In the genomic region with DNA sequence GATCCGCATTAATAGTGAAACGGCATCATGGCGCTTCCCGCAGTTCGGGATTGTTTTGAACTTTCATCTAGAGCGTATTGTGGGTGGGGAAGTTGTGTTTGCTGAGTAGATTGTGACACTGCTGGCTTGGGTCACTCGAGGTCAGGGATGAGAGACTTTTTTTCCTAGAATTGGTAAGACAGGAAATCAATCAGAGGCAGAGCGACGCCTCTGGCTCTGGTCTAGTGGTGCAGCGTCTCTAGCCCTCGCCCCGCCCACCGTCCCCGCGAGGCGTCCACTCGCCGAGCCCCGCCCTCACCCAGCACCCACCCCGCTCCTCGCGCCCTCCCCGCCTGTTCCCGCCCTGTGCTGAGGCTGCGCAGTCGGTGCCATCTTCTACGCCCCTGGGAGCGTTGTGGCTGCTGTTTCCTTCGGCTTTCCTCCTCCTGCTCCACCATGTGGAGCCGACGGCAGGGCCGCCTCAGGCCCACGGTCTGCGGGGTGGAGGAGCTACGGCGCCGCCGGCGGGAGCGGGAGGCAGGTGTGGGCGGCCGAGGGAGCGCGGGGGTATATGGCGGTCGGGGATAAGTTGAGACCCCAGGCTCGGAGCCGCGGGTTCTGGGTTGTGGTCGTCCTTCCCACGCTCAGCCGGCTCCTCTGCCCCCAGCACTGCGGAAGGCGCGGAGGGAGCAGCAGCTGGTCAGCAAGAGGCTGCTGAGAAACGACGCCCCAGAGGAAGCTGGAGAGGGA, we compare ENCODE assay signal across 8 cellular contexts. TPM values are rescaled to one million over a fixed set of nuclear protein-coding genes. Genes with fewer than 3 reads are reported as not detected.
A peak's percentile ranks its signal among the peaks of the same experiment; 100 is the strongest.
DNase-seq lines count a peak whose midpoint lies in the region; ATAC-seq, FAIRE-seq and TF ChIP-seq lines count a peak whose summit lies in the region.

A gene (plus strand): TSS at position 359 of the 729 bp plus-strand sequence. CDS start 77 bp downstream, at position 436.

- FAIRE-seq in kidney (lab: Jason Lieb, UNC) = no peak

- DNase-seq in AG10803 (ENCODE audit: low read depth) = peak; percentile 94
- DNase-seq in NCI-H446 (lab: John Stamatoyannopoulos, UW) = peak; percentile 78 to 94
- DNase-seq in cerebellar cortex (ENCODE audit: low spot score) = peak; percentile 96
- peak; percentile 99 for DNase-seq in kidney
- DNase-seq in stimulated activated CD4-positive, alpha-beta T cell treated with anti-CD3 and anti-CD28 coated beads, Interleukin-15, amount 100 ng/mL, for 24 hours = peak; percentile 99

- H3K9me3 ChIP-seq in kidney (ENCODE audit: control insufficient read depth in 1 of 2, low read length in 2 of 2) = no peaks in the 10 kb centered on the region

- H3K36me3 ChIP-seq in kidney (ENCODE audit: control insufficient read depth in 1 of 2, insufficient read depth in 2 of 2, low read length in 2 of 2) = peaks cover 7 to 9% of the 10 kb centered on the region in 2 donors

- intact Hi-C loops in kidney (cut with DNase I) = no loop called here

- peak; percentile 96 for ATAC-seq in GM19025 (IDR thresholded peaks at IDR 0.05; ENCODE audit: low read depth, unreplicated experiment)
- peak; percentile 94 for ATAC-seq in HG03342 (IDR thresholded peaks at IDR 0.05; ENCODE audit: unreplicated experiment)
- peak; percentile 92 to 93 for ATAC-seq in activated CD4-positive, CD25-positive, alpha-beta regulatory T cell treated with anti-CD3 and anti-CD28 coated beads, Interleukin-2, amount 50 U/mL, for 24 hours

- TF ChIP-seq CTCF in AG10803 (conservative IDR thresholded peaks at IDR 0.05; ENCODE audit: low read length) (peak; percentile 58), kidney (IDR thresholded peaks at IDR 0.05; ENCODE audit: borderline replicate concordance, extremely low read depth, insufficient read depth) (peak; percentile 57)

- H3K9ac ChIP-seq in kidney (ENCODE audit: low read length in 2 of 2) = peak within 1 kb of the TSS; percentile 59 to 76

- peak within 1 kb of the TSS; percentile 76 to 95 for H3K27ac ChIP-seq in kidney (ENCODE audit: low read depth in 2 of 2, low read length in 2 of 2)

- peak within 1 kb of the TSS; percentile 79 for H3K4me3 ChIP-seq in AG10803 (ENCODE audit: low read length)
- H3K4me3 ChIP-seq in kidney (ENCODE audit: low read length in 2 of 2) = peak within 1 kb of the TSS; percentile 67 to 79

- peaks cover 0 to 6% of the 10 kb centered on the region in 2 donors for H3K4me1 ChIP-seq in kidney (ENCODE audit: control insufficient read depth in 1 of 2, insufficient read depth in 1 of 2, low read depth in 1 of 2, low read length in 2 of 2)

RNA-seq across cellular contexts. Expression of the gene that starts here (rescaled TPM):
- 19.0 TPM for total RNA-seq in kidney
- 7.6 TPM for polyA plus RNA-seq in kidney (ENCODE audit: insufficient read depth, low read depth, low replicate concordance)

Comparison
In these comparisons a context has a peak if more than half of its experiments do, and no peak if none do; other contexts are left out.
1. Peak in every context shown above with its lines: DNase-seq, ATAC-seq, H3K4me3 ChIP-seq and H3K27ac ChIP-seq.